ENCODE assay signal across 1 cellular context in the genomic region with DNA sequence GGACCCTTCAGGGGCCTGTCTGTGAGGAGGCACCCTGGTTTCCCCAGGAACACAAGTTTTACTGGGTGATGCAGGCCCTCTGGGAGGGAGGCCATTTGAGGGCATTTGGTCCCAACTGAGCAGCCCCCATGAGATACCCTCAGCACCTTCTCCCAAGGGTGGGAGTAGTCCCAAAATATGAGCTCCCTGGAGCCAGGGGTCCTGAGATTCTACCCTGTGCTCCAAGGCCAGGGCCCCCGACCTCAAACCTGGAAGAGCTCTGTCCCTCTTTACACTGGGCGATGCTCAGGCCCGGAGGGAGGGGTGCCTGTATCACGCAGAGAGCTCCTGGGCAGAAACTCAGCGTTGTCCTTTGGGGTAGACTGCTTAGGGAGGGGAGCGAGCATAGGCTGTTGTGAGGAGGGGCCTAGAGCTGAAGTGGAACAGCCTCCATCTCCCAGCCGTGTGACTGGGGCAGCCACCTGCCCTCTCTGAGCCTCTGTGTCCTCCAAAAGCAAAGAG.
TF ChIP-seq lines count a peak whose summit lies in the region.

No MANE protein-coding gene starts in this region.

TF ChIP-seq in H1, 55 proteins besides CTCF, POLR2A, EP300 and RAD21 (continued from another document):
- TF ChIP-seq, protein P1, sequence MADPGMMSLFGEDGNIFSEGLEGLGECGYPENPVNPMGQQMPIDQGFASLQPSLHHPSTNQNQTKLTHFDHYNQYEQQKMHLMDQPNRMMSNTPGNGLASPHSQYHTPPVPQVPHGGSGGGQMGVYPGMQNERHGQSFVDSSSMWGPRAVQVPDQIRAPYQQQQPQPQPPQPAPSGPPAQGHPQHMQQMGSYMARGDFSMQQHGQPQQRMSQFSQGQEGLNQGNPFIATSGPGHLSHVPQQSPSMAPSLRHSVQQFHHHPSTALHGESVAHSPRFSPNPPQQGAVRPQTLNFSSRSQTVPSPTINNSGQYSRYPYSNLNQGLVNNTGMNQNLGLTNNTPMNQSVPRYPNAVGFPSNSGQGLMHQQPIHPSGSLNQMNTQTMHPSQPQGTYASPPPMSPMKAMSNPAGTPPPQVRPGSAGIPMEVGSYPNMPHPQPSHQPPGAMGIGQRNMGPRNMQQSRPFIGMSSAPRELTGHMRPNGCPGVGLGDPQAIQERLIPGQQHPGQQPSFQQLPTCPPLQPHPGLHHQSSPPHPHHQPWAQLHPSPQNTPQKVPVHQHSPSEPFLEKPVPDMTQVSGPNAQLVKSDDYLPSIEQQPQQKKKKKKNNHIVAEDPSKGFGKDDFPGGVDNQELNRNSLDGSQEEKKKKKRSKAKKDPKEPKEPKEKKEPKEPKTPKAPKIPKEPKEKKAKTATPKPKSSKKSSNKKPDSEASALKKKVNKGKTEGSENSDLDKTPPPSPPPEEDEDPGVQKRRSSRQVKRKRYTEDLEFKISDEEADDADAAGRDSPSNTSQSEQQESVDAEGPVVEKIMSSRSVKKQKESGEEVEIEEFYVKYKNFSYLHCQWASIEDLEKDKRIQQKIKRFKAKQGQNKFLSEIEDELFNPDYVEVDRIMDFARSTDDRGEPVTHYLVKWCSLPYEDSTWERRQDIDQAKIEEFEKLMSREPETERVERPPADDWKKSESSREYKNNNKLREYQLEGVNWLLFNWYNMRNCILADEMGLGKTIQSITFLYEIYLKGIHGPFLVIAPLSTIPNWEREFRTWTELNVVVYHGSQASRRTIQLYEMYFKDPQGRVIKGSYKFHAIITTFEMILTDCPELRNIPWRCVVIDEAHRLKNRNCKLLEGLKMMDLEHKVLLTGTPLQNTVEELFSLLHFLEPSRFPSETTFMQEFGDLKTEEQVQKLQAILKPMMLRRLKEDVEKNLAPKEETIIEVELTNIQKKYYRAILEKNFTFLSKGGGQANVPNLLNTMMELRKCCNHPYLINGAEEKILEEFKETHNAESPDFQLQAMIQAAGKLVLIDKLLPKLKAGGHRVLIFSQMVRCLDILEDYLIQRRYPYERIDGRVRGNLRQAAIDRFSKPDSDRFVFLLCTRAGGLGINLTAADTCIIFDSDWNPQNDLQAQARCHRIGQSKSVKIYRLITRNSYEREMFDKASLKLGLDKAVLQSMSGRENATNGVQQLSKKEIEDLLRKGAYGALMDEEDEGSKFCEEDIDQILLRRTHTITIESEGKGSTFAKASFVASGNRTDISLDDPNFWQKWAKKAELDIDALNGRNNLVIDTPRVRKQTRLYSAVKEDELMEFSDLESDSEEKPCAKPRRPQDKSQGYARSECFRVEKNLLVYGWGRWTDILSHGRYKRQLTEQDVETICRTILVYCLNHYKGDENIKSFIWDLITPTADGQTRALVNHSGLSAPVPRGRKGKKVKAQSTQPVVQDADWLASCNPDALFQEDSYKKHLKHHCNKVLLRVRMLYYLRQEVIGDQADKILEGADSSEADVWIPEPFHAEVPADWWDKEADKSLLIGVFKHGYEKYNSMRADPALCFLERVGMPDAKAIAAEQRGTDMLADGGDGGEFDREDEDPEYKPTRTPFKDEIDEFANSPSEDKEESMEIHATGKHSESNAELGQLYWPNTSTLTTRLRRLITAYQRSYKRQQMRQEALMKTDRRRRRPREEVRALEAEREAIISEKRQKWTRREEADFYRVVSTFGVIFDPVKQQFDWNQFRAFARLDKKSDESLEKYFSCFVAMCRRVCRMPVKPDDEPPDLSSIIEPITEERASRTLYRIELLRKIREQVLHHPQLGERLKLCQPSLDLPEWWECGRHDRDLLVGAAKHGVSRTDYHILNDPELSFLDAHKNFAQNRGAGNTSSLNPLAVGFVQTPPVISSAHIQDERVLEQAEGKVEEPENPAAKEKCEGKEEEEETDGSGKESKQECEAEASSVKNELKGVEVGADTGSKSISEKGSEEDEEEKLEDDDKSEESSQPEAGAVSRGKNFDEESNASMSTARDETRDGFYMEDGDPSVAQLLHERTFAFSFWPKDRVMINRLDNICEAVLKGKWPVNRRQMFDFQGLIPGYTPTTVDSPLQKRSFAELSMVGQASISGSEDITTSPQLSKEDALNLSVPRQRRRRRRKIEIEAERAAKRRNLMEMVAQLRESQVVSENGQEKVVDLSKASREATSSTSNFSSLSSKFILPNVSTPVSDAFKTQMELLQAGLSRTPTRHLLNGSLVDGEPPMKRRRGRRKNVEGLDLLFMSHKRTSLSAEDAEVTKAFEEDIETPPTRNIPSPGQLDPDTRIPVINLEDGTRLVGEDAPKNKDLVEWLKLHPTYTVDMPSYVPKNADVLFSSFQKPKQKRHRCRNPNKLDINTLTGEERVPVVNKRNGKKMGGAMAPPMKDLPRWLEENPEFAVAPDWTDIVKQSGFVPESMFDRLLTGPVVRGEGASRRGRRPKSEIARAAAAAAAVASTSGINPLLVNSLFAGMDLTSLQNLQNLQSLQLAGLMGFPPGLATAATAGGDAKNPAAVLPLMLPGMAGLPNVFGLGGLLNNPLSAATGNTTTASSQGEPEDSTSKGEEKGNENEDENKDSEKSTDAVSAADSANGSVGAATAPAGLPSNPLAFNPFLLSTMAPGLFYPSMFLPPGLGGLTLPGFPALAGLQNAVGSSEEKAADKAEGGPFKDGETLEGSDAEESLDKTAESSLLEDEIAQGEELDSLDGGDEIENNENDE (IDR thresholded peaks at IDR 0.05; ENCODE audit: insufficient replicate concordance, low read length), result no peak
- no peak for TF ChIP-seq SP1 (IDR thresholded peaks at IDR 0.05; ENCODE audit: low read depth, low read length)
- no peak for TF ChIP-seq POU5F1 (IDR thresholded peaks at IDR 0.05; ENCODE audit: low read depth, low read length)
- no peak for TF ChIP-seq YY1 (IDR thresholded peaks at IDR 0.05; ENCODE audit: low read depth, low read length)
- TF ChIP-seq CHD1 (IDR thresholded peaks at IDR 0.05; ENCODE audit: low read depth, low read length), result no peak
- TF ChIP-seq MAFK (IDR thresholded peaks at IDR 0.05; ENCODE audit: low read depth, low read length), result no peak
- TF ChIP-seq, protein P2, sequence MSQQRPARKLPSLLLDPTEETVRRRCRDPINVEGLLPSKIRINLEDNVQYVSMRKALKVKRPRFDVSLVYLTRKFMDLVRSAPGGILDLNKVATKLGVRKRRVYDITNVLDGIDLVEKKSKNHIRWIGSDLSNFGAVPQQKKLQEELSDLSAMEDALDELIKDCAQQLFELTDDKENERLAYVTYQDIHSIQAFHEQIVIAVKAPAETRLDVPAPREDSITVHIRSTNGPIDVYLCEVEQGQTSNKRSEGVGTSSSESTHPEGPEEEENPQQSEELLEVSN (IDR thresholded peaks at IDR 0.05), result no peak
- TF ChIP-seq KDM5A (IDR thresholded peaks at IDR 0.05; ENCODE audit: low read length), result no peak
- TF ChIP-seq TCF12 (IDR thresholded peaks at IDR 0.05; ENCODE audit: low read depth, low read length), result no peak
- no peak for TF ChIP-seq NANOG (IDR thresholded peaks at IDR 0.05; ENCODE audit: insufficient read depth, low read depth, low read length, poor library complexity, severe bottlenecking)
- no peak for TF ChIP-seq ASH2L (IDR thresholded peaks at IDR 0.05; ENCODE audit: low read length)
- TF ChIP-seq CBX8 (IDR thresholded peaks at IDR 0.05; ENCODE audit: borderline replicate concordance, low read depth, low read length), result no peak
- TF ChIP-seq TEAD4 (IDR thresholded peaks at IDR 0.05; ENCODE audit: low read depth, low read length), result no peak
- TF ChIP-seq CTBP2 (IDR thresholded peaks at IDR 0.05; ENCODE audit: borderline replicate concordance, insufficient read depth, insufficient read length, low read length), result no peak
- TF ChIP-seq RBBP5 (IDR thresholded peaks at IDR 0.05; ENCODE audit: borderline replicate concordance, low read depth, low read length), result no peak
- no peak for TF ChIP-seq SIRT6 (IDR thresholded peaks at IDR 0.05; ENCODE audit: low read length)
